Comparison of ENCODE assay signal across 10 cellular contexts in genomic region chr1:30912913-30913652, GRCh38. TPM values are rescaled to one million over a fixed set of nuclear protein-coding genes. Genes with fewer than 3 reads are reported as not detected.
DNase-seq lines count a peak whose midpoint lies in the region; ATAC-seq and TF ChIP-seq lines count a peak whose summit lies in the region.
"Had no signal": no experiment of that assay in that cellular context is flagged by ENCODE, and none has a peak within 500 bp of the region (broad histone marks: within the 10 kb centered on the region; RNA-seq: fewer than 3 reads in every experiment).

No MANE protein-coding gene starts in this region.

- no peak overlapping the region for H3K4me3 Mint-ChIP-seq in neural progenitor cell

- peaks cover 31% of the 10 kb centered on the region for H3K4me1 Mint-ChIP-seq in neural progenitor cell

- peaks cover 11% of the 10 kb centered on the region for H3F3A ChIP-seq in neural progenitor cell (ENCODE audit: low read depth)

- no peaks in the 10 kb centered on the region for H4K20me1 ChIP-seq in neural progenitor cell (ENCODE audit: low read depth)

- peaks cover 22% of the 10 kb centered on the region for H3K27me3 Mint-ChIP-seq in neural progenitor cell (ENCODE audit: insufficient read depth, low read depth)

- no peak overlapping the region for H2AFZ ChIP-seq in neural progenitor cell (replicated peaks)

- no peaks in the 10 kb centered on the region for H3K9me3 ChIP-seq in neural progenitor cell (ENCODE audit: low read depth)

- H3K27me3 ChIP-seq in neural progenitor cell = peaks cover 6% of the 10 kb centered on the region

- peak; percentile 34 for ATAC-seq in Right ventricle myocardium inferior
- ATAC-seq: HCT116 had no signal

- intact Hi-C loops in Right ventricle myocardium inferior (cut with DNase I) = no loop called here

- TF ChIP-seq CTCF in neural progenitor cell (IDR thresholded peaks at IDR 0.05) = no peak

- DNase-seq in CD1c-positive myeloid dendritic cell (ENCODE audit: extremely low spot score) (peak; percentile 73), NOMO-1 treated with dmso at 0.1 percent for 144 hours (lab: John Stamatoyannopoulos, UW; ENCODE audit: unreplicated experiment) (peak; percentile 79), Right ventricle myocardium inferior (ENCODE audit: missing footprints) (peak; percentile 78), neural progenitor cell (ENCODE audit: low spot score) (no peak), NCI-H187 treated with DMSO at 0.1 percent for 48 hours (lab: John Stamatoyannopoulos, UW) (no peak), NCI-H345 (lab: John Stamatoyannopoulos, UW) (no peak), RKO (ENCODE audit: low spot score) (no peak), cerebellar nuclear complex (lab: John Stamatoyannopoulos, UW) (no peak)
- DNase-seq: activated CD4-positive, alpha-beta T cell treated with anti-CD3 and anti-CD28 coated beads, Interleukin-2, amount 50 U/mL, for 48 hours had no signal

- peaks cover 16% of the 10 kb centered on the region for H3K4me1 ChIP-seq in neural progenitor cell

- no peak overlapping the region for H3K4me3 ChIP-seq in neural progenitor cell

- H3K79me2 ChIP-seq in neural progenitor cell (ENCODE audit: low read depth) = no peaks in the 10 kb centered on the region

- H3K9me3 Mint-ChIP-seq in neural progenitor cell = no peaks in the 10 kb centered on the region

- H3K36me3 Mint-ChIP-seq in neural progenitor cell = no peaks in the 10 kb centered on the region

- H3K27ac ChIP-seq in neural progenitor cell = no peak overlapping the region

- peak overlapping the region; percentile 90 for H3K27ac Mint-ChIP-seq in neural progenitor cell

- no peak overlapping the region for H3K4me2 ChIP-seq in neural progenitor cell

- no peaks in the 10 kb centered on the region for H3K36me3 ChIP-seq in neural progenitor cell

- H3K9ac ChIP-seq in neural progenitor cell = no peak overlapping the region

RNA-seq across cellular contexts. Expression of gene SDC3, which starts 4.5 kb away (rescaled TPM):
- total RNA-seq in Right ventricle myocardium inferior (28.5 TPM), neural progenitor cell (ENCODE audit: low replicate concordance) (23.0 and 45.1 TPM in 2 replicates)

Comparison
In these comparisons a context has a peak if more than half of its experiments do, and no peak if none do; other contexts are left out.
1. DNase-seq: peak in CD1c-positive myeloid dendritic cell (single experiment), NOMO-1 treated with dmso at 0.1 percent for 144 hours (single experiment) and Right ventricle myocardium inferior (single experiment); none in neural progenitor cell (single experiment), NCI-H187 treated with DMSO at 0.1 percent for 48 hours (single experiment), NCI-H345 (single experiment), RKO (single experiment) and cerebellar nuclear complex (0 of 2).